Comparison of ENCODE assay signal across 27 cellular contexts in genomic region chr1:91894036-91894761, GRCh38. TPM values are rescaled to one million over a fixed set of nuclear protein-coding genes. Genes with fewer than 3 reads are reported as not detected.
DNase-seq lines count a peak whose midpoint lies in the region; ATAC-seq, FAIRE-seq and TF ChIP-seq lines count a peak whose summit lies in the region.
"Had no signal": no experiment of that assay in that cellular context is flagged by ENCODE, and none has a peak within 500 bp of the region (broad histone marks: within the 10 kb centered on the region; RNA-seq: fewer than 3 reads in every experiment).

No MANE protein-coding gene starts in this region.

- H3K4me3 ChIP-seq in K562 = no peak overlapping the region
- H3K4me3 ChIP-seq: coronary artery, hepatocyte had no signal

- H3K36me3 Mint-ChIP-seq in activated T-helper 2 cell treated with anti-CD3 and anti-CD28 coated beads, Interferon-gamma antibody, Interleukin-2, Interleukin-4, amounts not matched to agents 10 μg/mL and 5 μg/mL and 100 μg/mL, durations not matched to agents 14 hours and 24 hours and 36 hours (ENCODE audit: low read depth) = no peaks in the 10 kb centered on the region
- H3K36me3 Mint-ChIP-seq: CD4-positive, alpha-beta memory T cell had no signal

- peaks cover 9% of the 10 kb centered on the region; the same call in 2 of the 3 replicates for H3K36me3 ChIP-seq in K562 (ENCODE audit: control insufficient read depth, insufficient read depth, low read length)

- H3K79me2 ChIP-seq in K562 (ENCODE audit: control insufficient read depth, insufficient read depth, low read length) = no peaks in the 10 kb centered on the region
- H3K79me2 ChIP-seq: hepatocyte had no signal

- CTCF ChIA-PET in K562 (lab: Yijun Ruan, JAX; ENCODE audit: low intra/inter-chr PET ratio) = interaction anchor here (0.7 kb wide), 1 partner anchor 13 kb away, joined by 3 read pairs; no protein-coding TSS in a partner anchor

- peaks cover 0 to 3% of the 10 kb centered on the region in 2 experiments; a peak in 3 of 5 replicates for H3K4me1 ChIP-seq in K562 (replicated peaks in 1 of 2; ENCODE audit: control insufficient read depth in 2 of 2, insufficient read depth in 2 of 2, low read length in 2 of 2)

- no peak overlapping the region for H3K4me2 ChIP-seq in K562 (ENCODE audit: insufficient read depth, low read length)
- H3K4me2 ChIP-seq: hepatocyte had no signal

- FAIRE-seq in K562 (lab: Jason Lieb, UNC) = no peak
- FAIRE-seq: HTR-8/SVneo had no signal

- in situ Hi-C loops in K562 (cut with MboI) = no loop called here

- no peak overlapping the region for H3K4me3 Mint-ChIP-seq in activated T-helper 2 cell treated with anti-CD3 and anti-CD28 coated beads, Interferon-gamma antibody, Interleukin-2, Interleukin-4, amounts not matched to agents 10 μg/mL and 5 μg/mL and 100 μg/mL, durations not matched to agents 14 hours and 24 hours and 36 hours (ENCODE audit: low read depth)
- H3K4me3 Mint-ChIP-seq: activated CD4-positive, alpha-beta T cell treated with anti-CD3 and anti-CD28 coated beads, Interleukin-2, amount 10 ng/mL, durations not matched to agents 24 days and 14 days; CD4-positive, alpha-beta memory T cell; immature natural killer cell; nephron had no signal

- H3K9me3 ChIP-seq in K562 (replicated peaks; ENCODE audit: control insufficient read depth, insufficient read depth, low read depth, low read length) = no peaks in the 10 kb centered on the region

- no peak for TF ChIP-seq EP300 in K562 (IDR thresholded peaks at IDR 0.05; ENCODE audit: low read length)

- no peak overlapping the region for H3K27ac Mint-ChIP-seq in activated T-helper 2 cell treated with anti-CD3 and anti-CD28 coated beads, Interferon-gamma antibody, Interleukin-2, Interleukin-4, amounts not matched to agents 10 μg/mL and 5 μg/mL and 100 μg/mL, durations not matched to agents 14 hours and 24 hours and 36 hours
- H3K27ac Mint-ChIP-seq: activated CD4-positive, alpha-beta T cell treated with anti-CD3 and anti-CD28 coated beads, Interleukin-2, amount 10 ng/mL, durations not matched to agents 24 days and 14 days; CD4-positive, alpha-beta memory T cell had no signal

- H3K27me3 Mint-ChIP-seq in activated T-helper 2 cell treated with anti-CD3 and anti-CD28 coated beads, Interferon-gamma antibody, Interleukin-2, Interleukin-4, amounts not matched to agents 10 μg/mL and 5 μg/mL and 100 μg/mL, durations not matched to agents 14 hours and 24 hours and 36 hours (ENCODE audit: low read depth) = peaks cover 11% of the 10 kb centered on the region
- H3K27me3 Mint-ChIP-seq: CD4-positive, alpha-beta memory T cell had no signal

- H3K27me3 ChIP-seq in K562 (ENCODE audit: control insufficient read depth in 2 of 2, insufficient read depth in 2 of 2, low read length in 2 of 2) = no peaks in the 10 kb centered on the region
- H3K27me3 ChIP-seq: hepatocyte had no signal

- H2AFZ ChIP-seq in K562 (ENCODE audit: low read depth, low read length) = no peak overlapping the region
- H2AFZ ChIP-seq: hepatocyte had no signal

- intact Hi-C loops in K562 (cut with micrococcal nuclease) = no loop called here
- intact Hi-C loops in activated T-helper 2 cell treated with anti-CD3 and anti-CD28 coated beads, Interferon-gamma antibody, Interleukin-2, Interleukin-4, amounts not matched to agents 10 μg/mL and 5 μg/mL and 100 μg/mL, durations not matched to agents 14 hours and 24 hours and 36 hours (cut with micrococcal nuclease) = loop anchor here (5.0 kb wide), 1 partner anchor 33 kb away; no protein-coding TSS in a partner anchor

- peaks cover 31% of the 10 kb centered on the region for H3K4me1 Mint-ChIP-seq in activated T-helper 2 cell treated with anti-CD3 and anti-CD28 coated beads, Interferon-gamma antibody, Interleukin-2, Interleukin-4, amounts not matched to agents 10 μg/mL and 5 μg/mL and 100 μg/mL, durations not matched to agents 14 hours and 24 hours and 36 hours (ENCODE audit: low read depth)

- TF ChIP-seq POLR2A in K562 (conservative IDR thresholded peaks at IDR 0.05) = no peak

- 63% methylated on average over 5 of the region's 5 CpGs for WGBS in K562 (ENCODE audit: insufficient coverage, low coverage, missing lambda C conversion rate)

- no peak overlapping the region for H3K9ac ChIP-seq in K562 (ENCODE audit: insufficient read depth in 1 of 2, low read depth in 2 of 2, low read length in 2 of 2)

- H3K9me1 ChIP-seq in K562 (ENCODE audit: control insufficient read depth, insufficient read depth, low read length) = no peaks in the 10 kb centered on the region

- TF ChIP-seq RAD21 in K562 (CRISPR knock-in tag; conservative IDR thresholded peaks at IDR 0.05 in 1 of 2, IDR thresholded peaks at IDR 0.05 in 1 of 2) = no peak

- TF ChIP-seq CTCF in K562 (IDR thresholded peaks at IDR 0.05 in 2 of 3, conservative IDR thresholded peaks at IDR 0.05 in 1 of 3; ENCODE audit: insufficient read depth in 2 of 3, low read depth in 1 of 3, low read length in 3 of 3) = no peak

- no peak overlapping the region for H3K27ac ChIP-seq in K562 (ENCODE audit: extremely low read depth, low read depth, low read length)
- H3K27ac ChIP-seq: coronary artery, hepatocyte had no signal

- POLR2A ChIA-PET in K562 (lab: Yijun Ruan, JAX) = interaction anchor here (1.3 kb wide), 1 partner anchor 9 kb away, joined by 5 read pairs; no protein-coding TSS in a partner anchor

- DNase-seq in AG08395 (ENCODE audit: low spot score) (peak; percentile 70), GM03348 (ENCODE audit: low spot score) (peak; percentile 52), K562 (ENCODE audit: extremely low read depth in 1 of 4, low spot score in 3 of 4) (no peak), islet precursor cell (peak; percentile 48), activated gamma-delta T cell treated with Interleukin-2 at 50 U/mL for 16 hours (no peak)
- DNase-seq in activated T-helper 2 cell treated with anti-CD3 and anti-CD28 coated beads, Interferon-gamma antibody, Interleukin-2, Interleukin-4, amounts not matched to agents 10 μg/mL and 5 μg/mL and 100 μg/mL, durations not matched to agents 14 hours and 24 hours and 36 hours (ENCODE audit: low spot score) = no peak
- no peak for DNase-seq in stimulated activated naive CD4-positive, alpha-beta T cell treated with Interleukin-2 at 50 U/mL for 16 hours (lab: John Stamatoyannopoulos, UW)
- DNase-seq: activated CD4-positive, alpha-beta T cell treated with anti-CD3 and anti-CD28 coated beads, Interleukin-2, amount 10 ng/mL, durations not matched to agents 24 days and 14 days; activated effector memory CD4-positive, alpha-beta T cell treated with Interleukin-2 at 50 U/mL for 16 hours; CD4-positive, alpha-beta memory T cell; GDM1; immature natural killer cell; Kasumi-1; NCI-H1105 treated with DMSO at 0.1 percent for 48 hours; NCI-H2081; SHP77; substantia nigra; T-helper 1 cell had no signal

- no peaks in the 10 kb centered on the region for H3K9me3 Mint-ChIP-seq in activated T-helper 2 cell treated with anti-CD3 and anti-CD28 coated beads, Interferon-gamma antibody, Interleukin-2, Interleukin-4, amounts not matched to agents 10 μg/mL and 5 μg/mL and 100 μg/mL, durations not matched to agents 14 hours and 24 hours and 36 hours
- H3K9me3 Mint-ChIP-seq: CD4-positive, alpha-beta memory T cell; immature natural killer cell; nephron had no signal

- no peak for ATAC-seq in K562
- ATAC-seq: HCT116 had no signal

- H4K20me1 ChIP-seq in K562 (replicated peaks; ENCODE audit: control insufficient read depth, insufficient read depth, low read length) = no peaks in the 10 kb centered on the region

- no TSS peak for BruUV-seq in K562 (replicated peaks; lab: Mats Ljungman, UMichigan)

RNA-seq across cellular contexts. Expression of gene TGFBR3, which starts 8.2 kb away (rescaled TPM):
- total RNA-seq in K562 (2011; cell fraction: chromatin; rRNA removed; ENCODE audit: low replicate concordance) = 43.1 and 60.3 TPM in 2 replicates
- total RNA-seq in K562 (2011; cell fraction: nucleolus; rRNA removed) = 42.9 and 43.6 TPM in 2 replicates
- 48.7 and 58.8 TPM in 2 replicates for total RNA-seq in K562 (2011; cell fraction: nucleoplasm; rRNA removed)
- total RNA-seq in K562 (2014; rRNA removed) = 13.8 and 14.1 TPM in 2 replicates
- total RNA-seq in K562 (2014; rRNA removed; fragmentation: Illumina TruSeq; extraction: Trizol) = 15.1 and 15.6 TPM in 2 replicates
- total RNA-seq in K562 (2015; rRNA removed; fragmentation: Illumina TruSeq; extraction: Trizol) = 15.3 and 16.4 TPM in 2 replicates
- 18.6 and 19.9 TPM in 2 replicates for total RNA-seq in K562 (2021)
- polyA plus RNA-seq in K562 (2011; rRNA removed) = 14.8 and 16.9 TPM in 2 replicates
- 12.3 and 15.5 TPM in 2 replicates for polyA plus RNA-seq in K562 (2011; cell fraction: cytosol; rRNA removed)
- polyA plus RNA-seq in K562 (2011; cell fraction: nucleus; rRNA removed) = 13.4 and 16.7 TPM in 2 replicates
- polyA plus RNA-seq in K562 (2012) = 13.6 and 14.0 TPM in 2 replicates
- 22.9 and 32.4 TPM in 2 replicates for polyA plus RNA-seq in K562 (2014; fragmentation: Illumina TruSeq; extraction: Trizol)
- polyA plus RNA-seq in K562 (2014; fragmentation: Nextera tagmentation; extraction: Ambion mirVana) = 1 to 10 TPM; 3.6 to 4.3 TPM
- polyA plus RNA-seq in K562 (2014; rRNA removed) = 7.5 and 9.1 TPM in 2 replicates
- polyA minus RNA-seq in K562 (2011; rRNA and poly(A)+ RNA removed) = 42.2 and 54.3 TPM in 2 replicates
- 20.2 and 22.8 TPM in 2 replicates for polyA minus RNA-seq in K562 (2011; cell fraction: cytosol; rRNA and poly(A)+ RNA removed)
- 18.8 and 26.4 TPM in 2 replicates for polyA minus RNA-seq in K562 (2011; cell fraction: nucleus; rRNA and poly(A)+ RNA removed)
- 28.0 and 29.9 TPM in 2 replicates for total RNA-seq in activated T-helper 2 cell treated with anti-CD3 and anti-CD28 coated beads, Interferon-gamma antibody, Interleukin-2, Interleukin-4, amounts not matched to agents 10 μg/mL and 5 μg/mL and 100 μg/mL, durations not matched to agents 14 hours and 24 hours and 36 hours

RNA-seq across cellular contexts. Expression of gene BRDT, which starts 55.0 kb away (rescaled TPM):
- total RNA-seq in K562 (2011; cell fraction: chromatin; rRNA removed; ENCODE audit: low replicate concordance) = not detected in 2 replicates
- not detected in 2 replicates for total RNA-seq in K562 (2011; cell fraction: nucleolus; rRNA removed)
- total RNA-seq in K562 (2011; cell fraction: nucleoplasm; rRNA removed) = not detected in 2 replicates
- not detected in 2 replicates for total RNA-seq in K562 (2014; rRNA removed)
- total RNA-seq in K562 (2014; rRNA removed; fragmentation: Illumina TruSeq; extraction: Trizol) = not detected in 2 replicates
- not detected in 2 replicates for total RNA-seq in K562 (2015; rRNA removed; fragmentation: Illumina TruSeq; extraction: Trizol)
- total RNA-seq in K562 (2021) = not detected in 2 replicates
- not detected in 2 replicates for polyA plus RNA-seq in K562 (2011; rRNA removed)
- not detected in 2 replicates for polyA plus RNA-seq in K562 (2011; cell fraction: cytosol; rRNA removed)
- polyA plus RNA-seq in K562 (2011; cell fraction: nucleus; rRNA removed) = not detected in 2 replicates
- polyA plus RNA-seq in K562 (2012) = not detected in 2 replicates
- polyA plus RNA-seq in K562 (2014; fragmentation: Illumina TruSeq; extraction: Trizol) = not detected in 2 replicates
- polyA plus RNA-seq in K562 (2014; fragmentation: Nextera tagmentation; extraction: Ambion mirVana) = under 1 TPM in 1 of 2 experiments, not detected in 1; 0.01 TPM
- polyA plus RNA-seq in K562 (2014; rRNA removed) = not detected in 2 replicates
- 0.06 TPM in 1 of 2 replicates, not detected in the other for polyA minus RNA-seq in K562 (2011; rRNA and poly(A)+ RNA removed)
- polyA minus RNA-seq in K562 (2011; cell fraction: cytosol; rRNA and poly(A)+ RNA removed) = not detected in 2 replicates
- polyA minus RNA-seq in K562 (2011; cell fraction: nucleus; rRNA and poly(A)+ RNA removed) = not detected in 2 replicates
- total RNA-seq in activated T-helper 2 cell treated with anti-CD3 and anti-CD28 coated beads, Interferon-gamma antibody, Interleukin-2, Interleukin-4, amounts not matched to agents 10 μg/mL and 5 μg/mL and 100 μg/mL, durations not matched to agents 14 hours and 24 hours and 36 hours = not detected in 2 replicates
- total RNA-seq: activated CD4-positive, alpha-beta T cell treated with anti-CD3 and anti-CD28 coated beads, Interleukin-2, amount 10 ng/mL, durations not matched to agents 24 days and 14 days; hepatocyte; liver; mononuclear cell; ureter had no signal
- polyA plus RNA-seq: adipose tissue; CD4-positive, alpha-beta memory T cell; hepatocyte; immature natural killer cell; liver had no signal

Comparison
In these comparisons a context has a peak if more than half of its experiments do, and no peak if none do; other contexts are left out.
1. DNase-seq: peak in AG08395 (single experiment), GM03348 (single experiment) and islet precursor cell (single experiment); none in K562 (0 of 4), activated T-helper 2 cell treated with anti-CD3 and anti-CD28 coated beads, Interferon-gamma antibody, Interleukin-2, Interleukin-4, amounts not matched to agents 10 μg/mL and 5 μg/mL and 100 μg/mL, durations not matched to agents 14 hours and 24 hours and 36 hours (single experiment), activated gamma-delta T cell treated with Interleukin-2 at 50 U/mL for 16 hours (single experiment) and stimulated activated naive CD4-positive, alpha-beta T cell treated with Interleukin-2 at 50 U/mL for 16 hours (single experiment).